In the genomic region with DNA sequence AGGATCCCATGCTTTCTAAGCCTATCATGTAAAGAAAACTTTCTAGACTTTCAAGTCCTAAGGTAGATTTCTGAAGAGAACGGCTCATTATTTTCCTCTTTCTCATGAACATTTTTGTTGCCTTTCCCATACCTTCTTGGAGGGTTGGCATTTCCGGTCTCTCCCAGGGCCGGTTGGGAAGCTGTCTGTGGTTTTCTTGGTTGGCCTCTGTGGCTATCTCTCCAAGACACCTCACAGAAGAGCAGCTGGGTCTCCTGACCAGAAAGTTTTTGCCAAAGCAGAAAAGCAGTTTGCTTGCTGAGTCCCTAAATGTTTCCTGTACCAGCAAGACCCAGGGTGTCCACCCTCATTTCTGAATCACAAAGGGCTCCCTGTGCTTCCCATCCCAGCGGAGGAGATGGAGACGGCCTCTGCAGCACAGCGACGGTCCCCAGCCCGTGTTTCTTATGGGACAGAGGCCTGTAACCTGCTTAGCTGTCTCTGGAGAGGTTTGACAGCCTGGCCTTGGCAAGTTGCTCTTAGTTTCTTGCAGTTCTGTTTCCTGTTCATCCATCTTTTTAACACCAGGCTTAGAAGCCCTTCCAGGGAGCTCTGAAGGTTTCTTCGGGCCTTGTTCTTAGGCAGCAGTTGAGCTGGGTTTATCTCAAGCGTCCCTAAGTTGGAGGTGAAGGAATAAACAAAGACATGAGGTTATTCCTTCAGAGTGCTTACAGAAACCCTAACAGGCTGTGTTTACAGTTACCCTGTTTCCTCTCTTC, we compare ENCODE assay signal across 11 cellular contexts. TPM values are rescaled to one million over a fixed set of nuclear protein-coding genes. Genes with fewer than 3 reads are reported as not detected.
DNase-seq lines count a peak whose midpoint lies in the region; ATAC-seq and TF ChIP-seq lines count a peak whose summit lies in the region.
"Had no signal": no experiment of that assay in that cellular context is flagged by ENCODE, and none has a peak within 500 bp of the region (broad histone marks: within the 10 kb centered on the region; RNA-seq: fewer than 3 reads in every experiment).

No MANE protein-coding gene starts in this region.

- H3K9ac ChIP-seq in PC-3 (ENCODE audit: low read length) (no peak overlapping the region), MM.1S (ENCODE audit: low read length) (no peak overlapping the region)
- H3K9ac ChIP-seq: KMS-11 had no signal

- H3K4me2 ChIP-seq in PC-3 (ENCODE audit: low read length) (no peak overlapping the region), MM.1S (ENCODE audit: low read depth, low read length) (no peak overlapping the region)
- H3K4me2 ChIP-seq: KMS-11 had no signal

- H3K36me3 ChIP-seq in PC-3 (ENCODE audit: low read depth, low read length) (no peaks in the 10 kb centered on the region), prostate gland (no peaks in the 10 kb centered on the region), MM.1S (replicated peaks; ENCODE audit: insufficient read depth, low read length) (no peaks in the 10 kb centered on the region)

- TF ChIP-seq CTCF in PC-3 (conservative IDR thresholded peaks at IDR 0.05; ENCODE audit: low read depth, low read length) (no peak), fibroblast of pulmonary artery (IDR thresholded peaks at IDR 0.05; ENCODE audit: low read length, missing control alignments) (no peak), prostate gland (IDR thresholded peaks at IDR 0.05) (no peak), MM.1S (IDR thresholded peaks at IDR 0.05; ENCODE audit: low read length) (no peak)

- H3K4me3 ChIP-seq in PC-3 (ENCODE audit: low read length) (no peak overlapping the region), fibroblast of pulmonary artery (replicated peaks; ENCODE audit: low read depth, low read length) (no peak overlapping the region), prostate gland (no peak overlapping the region), MM.1S (ENCODE audit: low read length) (no peak overlapping the region)

- H3K79me2 ChIP-seq in PC-3 (ENCODE audit: low read length) (no peaks in the 10 kb centered on the region), MM.1S (ENCODE audit: low read length) (no peaks in the 10 kb centered on the region)

- H3K4me1 ChIP-seq in PC-3 (ENCODE audit: insufficient read depth, low read length) (no peaks in the 10 kb centered on the region), prostate gland (replicated peaks) (peaks cover 20% of the 10 kb centered on the region), MM.1S (ENCODE audit: low read length) (no peaks in the 10 kb centered on the region)

- H3K27ac ChIP-seq in PC-3 (ENCODE audit: low read length) (no peak overlapping the region), prostate gland (peak overlapping the region; percentile 46 to 63), MM.1S (ENCODE audit: low read length) (no peak overlapping the region)
- H3K27ac ChIP-seq: KMS-11 had no signal

- H4K20me1 ChIP-seq in PC-3 (ENCODE audit: low read length) (no peaks in the 10 kb centered on the region), MM.1S (ENCODE audit: insufficient read depth, low read length) (no peaks in the 10 kb centered on the region)

- H3K9me3 ChIP-seq in PC-3 (ENCODE audit: low read length), result no peaks in the 10 kb centered on the region
- H3K9me3 ChIP-seq in prostate gland, result no peaks in the 10 kb centered on the region
- H3K9me3 ChIP-seq in MM.1S (replicated peaks; ENCODE audit: insufficient read depth, low read length), result no peaks in the 10 kb centered on the region

- CTCF ChIA-PET in PC-3 (lab: Charles Lee), result no interaction called here

- H3K9me2 ChIP-seq in PC-3 (replicated peaks; ENCODE audit: low read length) (no peaks in the 10 kb centered on the region), MM.1S (replicated peaks; ENCODE audit: insufficient read depth, low read length) (no peaks in the 10 kb centered on the region)

- no TSS peak for BruUV-seq in PC-3 (replicated peaks; lab: Mats Ljungman, UMichigan)

- POLR2A ChIA-PET in PC-3 (lab: Charles Lee; ENCODE audit: unreplicated experiment), result no interaction called here

- intact Hi-C loops in PC-3 (cut with micrococcal nuclease) (no loop called here), prostate gland (cut with DNase I) (loop anchor here (5.0 kb wide), 1 partner anchor 36 kb away; no protein-coding TSS in a partner anchor), left cardiac atrium (cut with DNase I) (no loop called here)

- ATAC-seq in PC-3 (no peak), HG02623 (IDR thresholded peaks at IDR 0.05; ENCODE audit: unreplicated experiment) (no peak), left cardiac atrium (no peak)
- ATAC-seq: HCT116 had no signal

- H2AFZ ChIP-seq in PC-3 (ENCODE audit: low read length), result no peak overlapping the region
- H2AFZ ChIP-seq in MM.1S (ENCODE audit: low read length), result no peak overlapping the region

- DNase-seq in EL (peak; percentile 60), PC-3 (peak; percentile 14), fibroblast of pulmonary artery (ENCODE audit: low read depth) (peak; percentile 4), prostate gland (ENCODE audit: low spot score) (no peak), GDM1 (lab: John Stamatoyannopoulos, UW) (no peak), left cardiac atrium (no peak), MM.1S (no peak)
- DNase-seq: stimulated activated CD4-positive, alpha-beta T cell treated with anti-CD3 and anti-CD28 coated beads, Interleukin-1b, Interleukin-23, amount 100 ng/mL, for 48 hours had no signal

- whole genome bisulfite sequencing in prostate gland, result 92% methylated on average over 10 of the region's 10 CpGs

- H3K27me3 ChIP-seq in PC-3 (ENCODE audit: low read length), result peaks cover 13% of the 10 kb centered on the region
- no peaks in the 10 kb centered on the region for H3K27me3 ChIP-seq in prostate gland (replicated peaks; ENCODE audit: insufficient read depth)
- H3K27me3 ChIP-seq in MM.1S (replicated peaks; ENCODE audit: insufficient read depth, low read length), result no peaks in the 10 kb centered on the region

- TF ChIP-seq POLR2A in prostate gland (IDR thresholded peaks at IDR 0.05), result no peak

- H3F3A ChIP-seq in PC-3 (ENCODE audit: low read length, unreplicated experiment) (no peaks in the 10 kb centered on the region), MM.1S (ENCODE audit: insufficient read depth, low read length) (no peaks in the 10 kb centered on the region)

RNA-seq across cellular contexts. Expression of a gene that starts 39.8 kb away (rescaled TPM):
- 0.29 and 0.62 TPM in 2 replicates for total RNA-seq in PC-3 (2014; rRNA removed)
- total RNA-seq in prostate gland, result 100 to 1,000 TPM; 224 to 392 TPM
- total RNA-seq in left cardiac atrium, result 1 to 10 TPM; 7.2 to 9.6 TPM

Comparison
In these comparisons a context has a peak if more than half of its experiments do, and no peak if none do; other contexts are left out.
1. DNase-seq: peak in EL (single experiment), PC-3 (single experiment) and fibroblast of pulmonary artery (single experiment); none in prostate gland (single experiment), GDM1 (single experiment), left cardiac atrium (single experiment) and MM.1S (single experiment).
2. H3K27ac ChIP-seq: peak in prostate gland (2 of 2); none in PC-3 (single experiment) and MM.1S (single experiment).
3. RNA of a gene that starts 39.8 kb away (total RNA-seq): 224 to 392 TPM in prostate gland; 7.2 to 9.6 TPM in left cardiac atrium and 0.29 to 0.62 TPM in PC-3; every median in the first group is over 10 times any median in the second.